Comparison of ENCODE assay signal across 19 cellular contexts in genomic region chr19:51548891-51549305, GRCh38. TPM values are rescaled to one million over a fixed set of nuclear protein-coding genes. Genes with fewer than 3 reads are reported as not detected.
"Had no signal": no experiment of that assay in that cellular context is flagged by ENCODE, and none has a peak within 500 bp of the region (broad histone marks: within the 10 kb centered on the region; RNA-seq: fewer than 3 reads in every experiment).

No MANE protein-coding gene starts in this region.

- H3K27ac Mint-ChIP-seq: activated naive CD8-positive, alpha-beta T cell treated with anti-CD3 and anti-CD28 coated beads, Interleukin-2, amount 10 ng/mL, durations not matched to agents 7 days and 5 days; brain; nephron progenitor cell had no signal

- H3K36me3 ChIP-seq: left lung, transverse colon had no signal

- H3K4me1 ChIP-seq: foreskin keratinocyte, transverse colon had no signal

- ATAC-seq: foreskin keratinocyte; left lung; stimulated activated naive CD8-positive, alpha-beta T cell treated with anti-CD3 and anti-CD28 coated beads, Interleukin-15, Interleukin-2, amounts not matched to agents 100 U/mL and 50 U/mL, for 24 hours had no signal

- DNase-seq: activated CD8-positive, alpha-beta memory T cell treated with anti-CD3 and anti-CD28 coated beads for 24 hours; activated gamma-delta T cell treated with Interleukin-2 at 50 U/mL for 16 hours; activated naive CD8-positive, alpha-beta T cell treated with anti-CD3 and anti-CD28 coated beads, Interleukin-2, amount 10 ng/mL, durations not matched to agents 7 days and 5 days; cortex of kidney; effector CD8-positive, alpha-beta T cell; foreskin keratinocyte; glutamatergic neuron; hypothalamus; kidney; left lung; nephron progenitor cell; occipital lobe; stimulated activated CD4-positive, alpha-beta T cell treated with anti-CD3 and anti-CD28 coated beads, Interleukin-15, amount 100 ng/mL, for 24 hours; stimulated activated CD4-positive, alpha-beta T cell treated with anti-CD3 and anti-CD28 coated beads, Interleukin-4, amount 100 ng/mL, for 1 hour; stimulated activated naive CD8-positive, alpha-beta T cell treated with anti-CD3 and anti-CD28 coated beads, Interleukin-15, Interleukin-2, amounts not matched to agents 100 U/mL and 50 U/mL, for 24 hours; T1000; transverse colon had no signal

- H3K4me1 Mint-ChIP-seq: brain, nephron progenitor cell had no signal

- H3K36me3 Mint-ChIP-seq: activated naive CD8-positive, alpha-beta T cell treated with anti-CD3 and anti-CD28 coated beads, Interleukin-2, amount 10 ng/mL, durations not matched to agents 7 days and 5 days; brain had no signal

- H3K27me3 ChIP-seq: foreskin keratinocyte had no signal

- H3K4me3 Mint-ChIP-seq: activated naive CD8-positive, alpha-beta T cell treated with anti-CD3 and anti-CD28 coated beads, Interleukin-2, amount 10 ng/mL, durations not matched to agents 7 days and 5 days; brain; nephron progenitor cell had no signal

- H3K9me3 Mint-ChIP-seq: activated naive CD8-positive, alpha-beta T cell treated with anti-CD3 and anti-CD28 coated beads, Interleukin-2, amount 10 ng/mL, durations not matched to agents 7 days and 5 days; brain had no signal

- H3K4me3 ChIP-seq: left lung, transverse colon had no signal

- H3K9me3 ChIP-seq: left lung, transverse colon had no signal

- H3K27ac ChIP-seq: foreskin keratinocyte, left lung, transverse colon had no signal

- FAIRE-seq: kidney had no signal

RNA-seq across cellular contexts. Expression of gene SIGLEC6, which starts 17.4 kb away (rescaled TPM):
- total RNA-seq: activated naive CD8-positive, alpha-beta T cell treated with anti-CD3 and anti-CD28 coated beads, Interleukin-2, amount 10 ng/mL, durations not matched to agents 7 days and 5 days; foreskin keratinocyte; occipital lobe had no signal
- polyA plus RNA-seq: foreskin keratinocyte had no signal

RNA-seq across cellular contexts. Expression of gene SIGLEC12, which starts 47.3 kb away (rescaled TPM):
- total RNA-seq: foreskin keratinocyte, occipital lobe, skeletal muscle tissue had no signal
- polyA plus RNA-seq: foreskin keratinocyte had no signal
